Comparison of ENCODE assay signal across 1 cellular context in the genomic region with DNA sequence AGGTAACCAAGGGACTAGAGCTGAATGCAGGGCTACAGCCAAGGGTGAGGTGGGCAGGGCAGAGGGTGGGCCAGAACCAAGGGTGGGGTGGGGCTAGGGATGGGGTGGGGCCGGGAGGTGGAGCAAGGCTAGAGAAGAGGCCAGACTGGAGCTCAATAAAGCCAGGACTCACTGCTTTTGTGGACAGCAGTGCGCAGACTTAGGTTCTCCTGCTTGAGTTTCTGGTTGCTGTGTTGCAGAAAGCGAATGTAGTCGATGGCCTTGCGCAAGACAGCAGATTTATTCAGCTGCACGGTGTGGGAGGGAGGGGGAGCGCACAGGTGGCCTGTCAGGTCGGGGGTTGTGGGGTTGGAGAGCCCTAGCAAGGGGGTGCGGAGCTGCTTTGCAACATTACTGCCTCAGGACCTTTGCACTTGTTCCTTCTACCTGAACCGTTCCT.
A peak's percentile ranks its signal among the peaks of the same experiment; 100 is the strongest.
TF ChIP-seq lines count a peak whose summit lies in the region.

No MANE protein-coding gene starts in this region.

TF ChIP-seq in IMR-90, 13 proteins besides CTCF, POLR2A, EP300 and RAD21 (continued from another document):
- TF ChIP-seq CEBPB (IDR thresholded peaks at IDR 0.05; ENCODE audit: low read depth, low read length) (peak; percentile 79), RCOR1 (IDR thresholded peaks at IDR 0.05; ENCODE audit: insufficient replicate concordance, low read length) (no peak), NFE2L2 (IDR thresholded peaks at IDR 0.05; ENCODE audit: low read depth, low read length) (no peak)
